ENCODE assay signal across 2 cellular contexts in genomic region chr4:182859730-182860129, GRCh38.
TF ChIP-seq lines count a peak whose summit lies in the region.

No MANE protein-coding gene starts in this region.

TF ChIP-seq in IMR-90, 13 proteins besides CTCF, POLR2A, EP300 and RAD21:
- TF ChIP-seq FOS (IDR thresholded peaks at IDR 0.05; ENCODE audit: low read depth, low read length) (no peak), RCOR1 (IDR thresholded peaks at IDR 0.05; ENCODE audit: insufficient replicate concordance, low read length) (no peak), MAFK (IDR thresholded peaks at IDR 0.05; ENCODE audit: low read depth, low read length) (peak; percentile 63), MAZ (IDR thresholded peaks at IDR 0.05; ENCODE audit: borderline replicate concordance, low read depth, low read length) (no peak), BHLHE40 (IDR thresholded peaks at IDR 0.05; ENCODE audit: low read depth, low read length) (no peak), SMC3 (IDR thresholded peaks at IDR 0.05; ENCODE audit: low read depth, low read length) (no peak), NFE2L2 (IDR thresholded peaks at IDR 0.05; ENCODE audit: low read depth, low read length) (no peak)

TF ChIP-seq in H1, 55 proteins besides CTCF, POLR2A, EP300 and RAD21:
- TF ChIP-seq BRCA1 (IDR thresholded peaks at IDR 0.05; ENCODE audit: low read depth, low read length), result no peak
- no peak for TF ChIP-seq ATF2 (IDR thresholded peaks at IDR 0.05; ENCODE audit: low read length)
- TF ChIP-seq KDM5A (IDR thresholded peaks at IDR 0.05; ENCODE audit: low read length), result no peak
- TF ChIP-seq SP2 (IDR thresholded peaks at IDR 0.05; ENCODE audit: low read length), result no peak
- no peak for TF ChIP-seq KDM1A (IDR thresholded peaks at IDR 0.05; ENCODE audit: borderline replicate concordance, low read length)
- TF ChIP-seq E2F6 (IDR thresholded peaks at IDR 0.05), result no peak
- no peak for TF ChIP-seq BACH1 (IDR thresholded peaks at IDR 0.05; ENCODE audit: low read length)
- no peak for TF ChIP-seq TCF12 (IDR thresholded peaks at IDR 0.05; ENCODE audit: low read depth, low read length)
- TF ChIP-seq HDAC6 (IDR thresholded peaks at IDR 0.05; ENCODE audit: low read depth, low read length), result no peak
- TF ChIP-seq TBP (IDR thresholded peaks at IDR 0.05; ENCODE audit: low read depth, low read length), result no peak
- TF ChIP-seq CBX5 (IDR thresholded peaks at IDR 0.05; ENCODE audit: low read depth, low read length), result no peak
